In the genomic region with DNA sequence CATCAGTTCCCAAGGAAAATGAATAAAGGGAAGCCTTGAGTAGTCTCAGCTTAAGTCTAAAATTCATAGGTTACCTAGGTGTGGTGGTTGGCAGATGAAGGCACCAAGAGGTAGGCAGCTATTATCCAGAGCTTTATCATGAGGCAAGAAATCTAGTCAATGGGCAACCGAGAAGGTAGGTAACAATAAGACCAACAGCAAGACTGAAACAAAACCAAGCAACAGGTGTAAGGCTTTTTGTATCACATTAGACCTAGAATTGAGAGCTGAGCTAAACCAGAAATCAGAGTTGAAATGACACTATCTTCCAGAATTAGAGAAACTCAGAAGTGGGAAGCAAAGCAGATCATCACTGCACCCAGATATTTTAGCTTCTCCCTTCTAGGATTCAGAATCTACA, we compare ENCODE assay signal across 24 cellular contexts.
DNase-seq lines count a peak whose midpoint lies in the region; ATAC-seq and TF ChIP-seq lines count a peak whose summit lies in the region.
"Had no signal": no experiment of that assay in that cellular context is flagged by ENCODE, and none has a peak within 500 bp of the region (broad histone marks: within the 10 kb centered on the region; RNA-seq: fewer than 3 reads in every experiment).

No MANE protein-coding gene starts in this region.

- peaks cover 5% of the 10 kb centered on the region for H3K9me3 Mint-ChIP-seq in activated naive CD4-positive, alpha-beta T cell treated with anti-CD3 and anti-CD28 coated beads, Interleukin-2, amount 50 U/mL, for 24 hours
- H3K9me3 Mint-ChIP-seq: H9, immature natural killer cell had no signal

- no peak for ATAC-seq in Panc1
- ATAC-seq: psoas muscle had no signal

- H3K4me1 ChIP-seq in Panc1 (ENCODE audit: control insufficient read depth, insufficient read depth, low read length) (peaks cover 54% of the 10 kb centered on the region), hepatocyte (ENCODE audit: insufficient read depth) (peaks cover 65% of the 10 kb centered on the region), stomach (peaks cover 23 to 76% (median 53%) of the 10 kb centered on the region in 4 donors)

- TF ChIP-seq CTCF in Panc1 (IDR thresholded peaks at IDR 0.05): no peak
- no peak for TF ChIP-seq CTCF in hepatocyte (IDR thresholded peaks at IDR 0.05; ENCODE audit: poor library complexity)
- TF ChIP-seq CTCF in stomach (IDR thresholded peaks at IDR 0.05): no peak

- H3K4me3 Mint-ChIP-seq in activated naive CD4-positive, alpha-beta T cell treated with anti-CD3 and anti-CD28 coated beads, Interleukin-2, amount 50 U/mL, for 24 hours: no peak overlapping the region
- H3K4me3 Mint-ChIP-seq: H9, immature natural killer cell had no signal

- H3K27me3 Mint-ChIP-seq in activated naive CD4-positive, alpha-beta T cell treated with anti-CD3 and anti-CD28 coated beads, Interleukin-2, amount 50 U/mL, for 24 hours: no peaks in the 10 kb centered on the region

- no peak for DNase-seq in activated naive CD4-positive, alpha-beta T cell treated with Interleukin-2 at 50 U/mL for 16 hours
- DNase-seq in Panc1 (ENCODE audit: low read depth, low spot score): no peak
- no peak for DNase-seq in hepatocyte (ENCODE audit: low spot score)
- no peak for DNase-seq in stomach
- no peak for DNase-seq in SIG-M5 treated with dmso at 0.1 percent for 504 hours (lab: John Stamatoyannopoulos, UW; ENCODE audit: unreplicated experiment)
- no peak for DNase-seq in GF-D8 (lab: John Stamatoyannopoulos, UW)
- DNase-seq in DMS53 (lab: John Stamatoyannopoulos, UW): no peak
- DNase-seq: activated CD4-positive, alpha-beta T cell treated with anti-CD3 and anti-CD28 coated beads, Interleukin-2, amount 50 U/mL, for 48 hours; aorta; dermis blood vessel endothelial cell; H9; immature natural killer cell; KBM-7; NCI-H1436; NCI-H524 treated with DMSO at 0.1 percent for 48 hours; psoas muscle; RPMI8226; SK-N-SH; stimulated activated CD4-positive, alpha-beta T cell treated with anti-CD3 and anti-CD28 coated beads, Interleukin-2, amount 100 ng/mL, for 24 hours; stimulated activated naive CD4-positive, alpha-beta T cell; trophoblast cell; WERI-Rb-1 had no signal

- no TSS peak for BruUV-seq in Panc1 (replicated peaks; lab: Mats Ljungman, UMichigan)

- no peaks in the 10 kb centered on the region for H4K20me1 ChIP-seq in hepatocyte (ENCODE audit: insufficient read depth, poor library complexity, severe bottlenecking)

- 100% methylated on average over 1 of the region's 1 CpG for WGBS in hepatocyte (ENCODE audit: low lambda C conversion rate, missing lambda C conversion rate)
- 53 to 88% (median 73%) methylated on average over 1 of the region's 1 CpG for WGBS in stomach, 5 donors

- CTCF ChIA-PET in Panc1 (lab: Charles Lee): no interaction called here

- H3K27me3 ChIP-seq in Panc1 (ENCODE audit: control insufficient read depth, insufficient read depth, low read length): no peaks in the 10 kb centered on the region
- no peaks in the 10 kb centered on the region for H3K27me3 ChIP-seq in hepatocyte
- no peaks in the 10 kb centered on the region for H3K27me3 ChIP-seq in stomach

- no peaks in the 10 kb centered on the region for H3K9me2 ChIP-seq in hepatocyte (replicated peaks; ENCODE audit: insufficient read depth)
- H3K9me2 ChIP-seq: SK-N-SH had no signal

- no peak overlapping the region for H3K4me2 ChIP-seq in hepatocyte
- H3K4me2 ChIP-seq: SK-N-SH had no signal

- intact Hi-C loops in Panc1 (cut with micrococcal nuclease; ENCODE audit: unreplicated experiment) (no loop called here), stomach (cut with DNase I; ENCODE audit: low total_unique reads) (no loop called here)

- no peaks in the 10 kb centered on the region for H3K36me3 ChIP-seq in Panc1 (ENCODE audit: control insufficient read depth, insufficient read depth, low read length)
- H3K36me3 ChIP-seq in hepatocyte (replicated peaks; ENCODE audit: insufficient read depth, low read depth): no peaks in the 10 kb centered on the region
- H3K36me3 ChIP-seq in stomach: no peaks in the 10 kb centered on the region
- H3K36me3 ChIP-seq: WERI-Rb-1 had no signal

- peak overlapping the region; percentile 5 for H3K27ac Mint-ChIP-seq in activated naive CD4-positive, alpha-beta T cell treated with anti-CD3 and anti-CD28 coated beads, Interleukin-2, amount 50 U/mL, for 24 hours

- H3K9me3 ChIP-seq in Panc1 (ENCODE audit: control insufficient read depth, insufficient read depth, low read depth, low read length) (no peaks in the 10 kb centered on the region), hepatocyte (ENCODE audit: low read depth) (no peaks in the 10 kb centered on the region), stomach (no peaks in the 10 kb centered on the region)
- H3K9me3 ChIP-seq: psoas muscle, SK-N-SH had no signal

- peak overlapping the region; percentile 89 for H3K27ac ChIP-seq in Panc1 (ENCODE audit: low read length)
- peak overlapping the region; percentile 41 for H3K27ac ChIP-seq in hepatocyte
- peak overlapping the region; percentile 45 to 85 (median 75) for H3K27ac ChIP-seq in stomach
- H3K27ac ChIP-seq: psoas muscle, skin epidermis, WERI-Rb-1 had no signal

- no peak overlapping the region for H3K4me3 ChIP-seq in Panc1 (ENCODE audit: low read depth in 2 of 2, low read length in 2 of 2)
- no peak overlapping the region for H3K4me3 ChIP-seq in hepatocyte
- H3K4me3 ChIP-seq in stomach: no peak overlapping the region
- H3K4me3 ChIP-seq: psoas muscle, skin epidermis had no signal

- H3K79me2 ChIP-seq in hepatocyte: peaks cover 72% of the 10 kb centered on the region

- POLR2A ChIA-PET in Panc1 (lab: Charles Lee): no interaction called here

- in situ Hi-C loops in Panc1 (cut with HindIII; ENCODE audit: low pct_unique_long_range_greater_than_20kb, low sequenced_read_pairs): no loop called here

- no peak overlapping the region for H2AFZ ChIP-seq in hepatocyte

- no peak for TF ChIP-seq EP300 in stomach (IDR thresholded peaks at IDR 0.05)

- TF ChIP-seq POLR2A in stomach (IDR thresholded peaks at IDR 0.05): no peak

- peaks cover 26% of the 10 kb centered on the region for H3K36me3 Mint-ChIP-seq in activated naive CD4-positive, alpha-beta T cell treated with anti-CD3 and anti-CD28 coated beads, Interleukin-2, amount 50 U/mL, for 24 hours

- H3K4me1 Mint-ChIP-seq in activated naive CD4-positive, alpha-beta T cell treated with anti-CD3 and anti-CD28 coated beads, Interleukin-2, amount 50 U/mL, for 24 hours: peaks cover 72% of the 10 kb centered on the region
